In the genomic region with DNA sequence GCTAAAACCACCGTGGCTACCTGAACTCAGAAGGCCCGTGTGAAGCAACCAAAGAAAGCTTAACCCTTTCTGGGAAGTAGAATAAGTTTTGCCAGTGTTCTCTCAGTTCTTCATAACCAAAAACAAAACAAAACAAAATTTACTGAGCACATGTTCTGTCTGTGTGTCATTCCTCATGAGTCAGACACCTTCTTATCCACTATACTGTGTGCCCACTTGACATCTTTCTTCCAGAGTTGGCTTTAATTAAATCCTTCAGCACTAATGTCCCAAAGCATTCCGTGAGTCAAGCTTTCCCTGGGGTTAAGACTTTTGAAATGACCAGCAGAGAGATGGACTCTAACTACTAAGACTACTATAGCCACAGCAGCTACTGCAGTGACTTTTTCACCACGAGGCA, we compare ENCODE assay signal across 12 cellular contexts.
DNase-seq lines count a peak whose midpoint lies in the region; ATAC-seq and TF ChIP-seq lines count a peak whose summit lies in the region.
"Had no signal": no experiment of that assay in that cellular context is flagged by ENCODE, and none has a peak within 500 bp of the region (broad histone marks: within the 10 kb centered on the region; RNA-seq: fewer than 3 reads in every experiment).

No MANE protein-coding gene starts in this region.

- peak overlapping the region; percentile 70 for H3K4me3 Mint-ChIP-seq in activated naive CD8-positive, alpha-beta T cell treated with anti-CD3 and anti-CD28 coated beads for 36 hours
- peak overlapping the region in 3 of 5 donors; percentile 8 to 66 (median 45) for H3K4me3 Mint-ChIP-seq in immature natural killer cell

- H3K36me3 ChIP-seq in heart right ventricle = no peaks in the 10 kb centered on the region
- no peaks in the 10 kb centered on the region for H3K36me3 ChIP-seq in uterus
- H3K36me3 ChIP-seq: sigmoid colon had no signal

- DNase-seq in heart right ventricle (no peak), right cardiac atrium (no peak), immature natural killer cell (peak in 1 of 3 donors; percentile 2), uterus (no peak), HuH-7.5 (ENCODE audit: low spot score) (no peak), NCI-H524 (lab: John Stamatoyannopoulos, UW) (no peak)
- DNase-seq in activated naive CD8-positive, alpha-beta T cell treated with anti-CD3 and anti-CD28 coated beads for 36 hours = no peak
- DNase-seq: activated effector memory CD4-positive, alpha-beta T cell treated with anti-CD3 and anti-CD28 coated beads, Interleukin-2, amount 50 U/mL, for 16 hours; NCI-H1694 treated with DMSO at 0.1 percent for 48 hours; sigmoid colon had no signal

- H3K4me3 ChIP-seq in heart right ventricle (peak overlapping the region in 2 of 10 donors; percentile 8 to 13), right cardiac atrium (ENCODE audit: low read length) (no peak overlapping the region), uterus (no peak overlapping the region)
- H3K4me3 ChIP-seq: sigmoid colon, SK-N-MC had no signal

- H3K27me3 Mint-ChIP-seq in activated naive CD8-positive, alpha-beta T cell treated with anti-CD3 and anti-CD28 coated beads for 36 hours = no peaks in the 10 kb centered on the region
- peaks cover 2 to 7% (median 4%) of the 10 kb centered on the region in 3 donors for H3K27me3 Mint-ChIP-seq in immature natural killer cell (ENCODE audit: low read depth in 3 of 3)

- peaks cover 0 to 27% (median 6%) of the 10 kb centered on the region in 9 donors for H3K4me1 ChIP-seq in heart right ventricle
- H3K4me1 ChIP-seq in right cardiac atrium (ENCODE audit: control insufficient read depth, insufficient read depth, low read length) = no peaks in the 10 kb centered on the region
- no peaks in the 10 kb centered on the region for H3K4me1 ChIP-seq in uterus
- H3K4me1 ChIP-seq: sigmoid colon had no signal

- peaks cover 50% of the 10 kb centered on the region for H3K4me1 Mint-ChIP-seq in activated naive CD8-positive, alpha-beta T cell treated with anti-CD3 and anti-CD28 coated beads for 36 hours
- H3K4me1 Mint-ChIP-seq in immature natural killer cell = peaks cover 0 to 20% of the 10 kb centered on the region in 2 donors

- no peak for TF ChIP-seq CTCF in heart right ventricle (IDR thresholded peaks at IDR 0.05)
- TF ChIP-seq CTCF in uterus (IDR thresholded peaks at IDR 0.05) = no peak

- H3K9me3 ChIP-seq in heart right ventricle = peaks cover 0 to 6% (median 0%) of the 10 kb centered on the region in 11 donors
- H3K9me3 ChIP-seq in right cardiac atrium (ENCODE audit: control insufficient read depth, low read length) = no peaks in the 10 kb centered on the region
- H3K9me3 ChIP-seq in uterus = no peaks in the 10 kb centered on the region
- H3K9me3 ChIP-seq: sigmoid colon had no signal

- H3K27me3 ChIP-seq in heart right ventricle (no peaks in the 10 kb centered on the region), right cardiac atrium (ENCODE audit: control insufficient read depth, insufficient read depth) (no peaks in the 10 kb centered on the region), uterus (no peaks in the 10 kb centered on the region)
- H3K27me3 ChIP-seq: sigmoid colon had no signal

- intact Hi-C loops in heart right ventricle (cut with DNase I) = loop anchor here in 3 of 10 donors (5.0 to 10.0 kb wide), 3 partner anchors 49 to 154 kb away; no protein-coding TSS in a partner anchor
- intact Hi-C loops in right cardiac atrium (cut with DNase I) = loop anchor here in 1 of 4 donors (10.0 kb wide), 1 partner anchor 164 kb away; no protein-coding TSS in a partner anchor
- intact Hi-C loops in uterus (cut with DNase I; ENCODE audit: low total_unique reads) = no loop called here

- H3K27ac Mint-ChIP-seq in activated naive CD8-positive, alpha-beta T cell treated with anti-CD3 and anti-CD28 coated beads for 36 hours = peak overlapping the region; percentile 71
- no peak overlapping the region for H3K27ac Mint-ChIP-seq in immature natural killer cell

- H3K27ac ChIP-seq in heart right ventricle (peak overlapping the region in 9 of 10 donors; percentile 30 to 69 (median 59)), right cardiac atrium (ENCODE audit: low read length) (no peak overlapping the region), uterus (peak overlapping the region; percentile 52 to 79)
- H3K27ac ChIP-seq: SK-N-MC had no signal

- peak in 1 of 8 donors; percentile 13 for ATAC-seq in heart right ventricle
- ATAC-seq in right cardiac atrium = no peak
- no peak for ATAC-seq in GM18517 (IDR thresholded peaks at IDR 0.05; ENCODE audit: unreplicated experiment)

- TF ChIP-seq POLR2A in uterus (IDR thresholded peaks at IDR 0.05) = no peak

- H3K36me3 Mint-ChIP-seq in activated naive CD8-positive, alpha-beta T cell treated with anti-CD3 and anti-CD28 coated beads for 36 hours = peaks cover 7% of the 10 kb centered on the region
- H3K36me3 Mint-ChIP-seq in immature natural killer cell = no peaks in the 10 kb centered on the region

- peaks cover 7% of the 10 kb centered on the region for H3K9me3 Mint-ChIP-seq in activated naive CD8-positive, alpha-beta T cell treated with anti-CD3 and anti-CD28 coated beads for 36 hours
- H3K9me3 Mint-ChIP-seq in immature natural killer cell = peaks cover 0 to 5% (median under 1%) of the 10 kb centered on the region in 6 donors

- WGBS in heart right ventricle, 2 donors = 55 to 58% methylated on average over 4 of the region's 4 CpGs
- 59% methylated on average over 4 of the region's 4 CpGs for WGBS in right cardiac atrium
